In genomic region chr14:104933721-104934379, GRCh38 we compare ENCODE assay signal across 9 cellular contexts. TPM values are rescaled to one million over a fixed set of nuclear protein-coding genes. Genes with fewer than 3 reads are reported as not detected.
DNase-seq lines count a peak whose midpoint lies in the region; ATAC-seq and TF ChIP-seq lines count a peak whose summit lies in the region.
"Had no signal": no experiment of that assay in that cellular context is flagged by ENCODE, and none has a peak within 500 bp of the region (broad histone marks: within the 10 kb centered on the region; RNA-seq: fewer than 3 reads in every experiment).

No MANE protein-coding gene starts in this region.

- peaks cover 1% of the 10 kb centered on the region for H3K4me1 Mint-ChIP-seq in activated T-cell treated with anti-CD3 and anti-CD28 coated beads, Interleukin-2, amount 50 U/mL, for 24 hours (ENCODE audit: low read depth)
- peaks cover 5 to 10% of the 10 kb centered on the region in 2 donors for H3K4me1 Mint-ChIP-seq in immature natural killer cell

- H3K9me3 Mint-ChIP-seq in activated T-cell treated with anti-CD3 and anti-CD28 coated beads, Interleukin-2, amount 50 U/mL, for 24 hours: no peaks in the 10 kb centered on the region
- no peaks in the 10 kb centered on the region for H3K9me3 Mint-ChIP-seq in immature natural killer cell
- H3K9me3 Mint-ChIP-seq: CD4-positive, CD25-positive, alpha-beta regulatory T cell had no signal

- DNase-seq in activated T-cell treated with anti-CD3 and anti-CD28 coated beads, Interleukin-2, amount 50 U/mL, for 24 hours: peak; percentile 46
- no peak for DNase-seq in activated T-cell treated with anti-CD3 and anti-CD28 coated beads, Interleukin-2, amount 50 U/mL, for 1 hour
- DNase-seq in adipocyte (ENCODE audit: low read depth) (peak; percentile 15), immature natural killer cell (no peak), thoracic aorta (ENCODE audit: low spot score) (no peak), HuH-7 (ENCODE audit: low spot score) (no peak), brain microvascular endothelial cell (no peak)

- H3K4me3 ChIP-seq in adipocyte (ENCODE audit: low read length): peak overlapping the region; percentile 47
- H3K4me3 ChIP-seq in thoracic aorta: peak overlapping the region; percentile 80
- H3K4me3 ChIP-seq in brain microvascular endothelial cell (ENCODE audit: low read depth, low read length): no peak overlapping the region

- H3K4me1 ChIP-seq in adipocyte (ENCODE audit: control insufficient read depth, insufficient read depth, low read length) (no peaks in the 10 kb centered on the region), thoracic aorta (ENCODE audit: control insufficient read depth in 1 of 2, low read depth in 2 of 2) (peaks cover 0 to 18% of the 10 kb centered on the region in 2 donors)

- ATAC-seq in thoracic aorta (ENCODE audit: insufficient number of reproducible peaks, low FRiP score, low read depth) (no peak), GM19035 (IDR thresholded peaks at IDR 0.05; ENCODE audit: unreplicated experiment) (no peak)

- H3K27me3 ChIP-seq in adipocyte (replicated peaks; ENCODE audit: control insufficient read depth, insufficient read depth, low read length) (peaks cover 10% of the 10 kb centered on the region), thoracic aorta (replicated peaks; ENCODE audit: insufficient read depth) (no peaks in the 10 kb centered on the region), brain microvascular endothelial cell (replicated peaks) (peaks cover 25% of the 10 kb centered on the region)

- peak overlapping the region; percentile 65 for H3K4me3 Mint-ChIP-seq in activated T-cell treated with anti-CD3 and anti-CD28 coated beads, Interleukin-2, amount 50 U/mL, for 24 hours
- H3K4me3 Mint-ChIP-seq in immature natural killer cell: peak overlapping the region in 3 of 5 donors; percentile 34 to 78 (median 61)

- peaks cover 9% of the 10 kb centered on the region for H3K27me3 Mint-ChIP-seq in activated T-cell treated with anti-CD3 and anti-CD28 coated beads, Interleukin-2, amount 50 U/mL, for 24 hours
- peaks cover 1 to 4% (median 3%) of the 10 kb centered on the region in 3 donors for H3K27me3 Mint-ChIP-seq in immature natural killer cell (ENCODE audit: low read depth in 3 of 3)

- peak overlapping the region; percentile 22 for H3K27ac Mint-ChIP-seq in activated T-cell treated with anti-CD3 and anti-CD28 coated beads, Interleukin-2, amount 50 U/mL, for 24 hours
- peak overlapping the region in 1 of 6 donors; percentile 19 for H3K27ac Mint-ChIP-seq in immature natural killer cell

- in situ Hi-C loops in brain microvascular endothelial cell (cut with HindIII; ENCODE audit: low pct_ligation_motif_present, low sequenced_read_pairs): no loop called here

- H3K36me3 Mint-ChIP-seq in activated T-cell treated with anti-CD3 and anti-CD28 coated beads, Interleukin-2, amount 50 U/mL, for 24 hours (ENCODE audit: low read depth): no peaks in the 10 kb centered on the region
- no peaks in the 10 kb centered on the region for H3K36me3 Mint-ChIP-seq in immature natural killer cell
- H3K36me3 Mint-ChIP-seq: CD4-positive, CD25-positive, alpha-beta regulatory T cell had no signal

- no peaks in the 10 kb centered on the region for H3K9me3 ChIP-seq in adipocyte (ENCODE audit: control insufficient read depth, low read length)
- no peaks in the 10 kb centered on the region for H3K9me3 ChIP-seq in thoracic aorta

- H3K36me3 ChIP-seq in adipocyte (ENCODE audit: control insufficient read depth, insufficient read depth, low read length, severe bottlenecking) (no peaks in the 10 kb centered on the region), thoracic aorta (no peaks in the 10 kb centered on the region), brain microvascular endothelial cell (replicated peaks) (no peaks in the 10 kb centered on the region)

- TF ChIP-seq CTCF in thoracic aorta (IDR thresholded peaks at IDR 0.05): no peak
- TF ChIP-seq CTCF in brain microvascular endothelial cell (IDR thresholded peaks at IDR 0.05; ENCODE audit: low read depth, low read length, missing control alignments): no peak

- no peak overlapping the region for H3K9ac ChIP-seq in adipocyte (ENCODE audit: low read length)

- H3K27ac ChIP-seq in thoracic aorta (no peak overlapping the region), brain microvascular endothelial cell (no peak overlapping the region)

RNA-seq across cellular contexts. Expression of gene PLD4, which starts 9.2 kb away (rescaled TPM):
- 10 to 100 TPM in 2 of 3 donors, 1 to 10 TPM in 1; 2.3 to 49.3 (median 19.7) TPM for polyA plus RNA-seq in immature natural killer cell
- under 1 TPM in 1 of 2 donors, not detected in 1; 0.35 TPM for total RNA-seq in thoracic aorta
- total RNA-seq: CD4-positive, CD25-positive, alpha-beta regulatory T cell had no signal

RNA-seq across cellular contexts. Expression of gene AHNAK2, which starts 44.3 kb away (rescaled TPM):
- polyA plus RNA-seq in immature natural killer cell: not detected
- total RNA-seq in thoracic aorta: 10 to 100 TPM; 22.6 to 47.8 TPM
- total RNA-seq: CD4-positive, CD25-positive, alpha-beta regulatory T cell had no signal
- polyA plus RNA-seq: CD4-positive, CD25-positive, alpha-beta regulatory T cell had no signal

RNA-seq across cellular contexts. Expression of gene CLBA1, which starts 51.7 kb away (rescaled TPM):
- under 1 TPM in 2 of 3 donors, not detected in 1; 0.37 to 0.57 TPM for polyA plus RNA-seq in immature natural killer cell
- total RNA-seq in thoracic aorta: 1 to 10 TPM; 3.1 to 4.6 TPM

Comparison
In these comparisons a context has a peak if more than half of its experiments do, and no peak if none do; other contexts are left out.
1. DNase-seq: peak in activated T-cell treated with anti-CD3 and anti-CD28 coated beads, Interleukin-2, amount 50 U/mL, for 24 hours (single experiment) and adipocyte (single experiment); none in activated T-cell treated with anti-CD3 and anti-CD28 coated beads, Interleukin-2, amount 50 U/mL, for 1 hour (single experiment), immature natural killer cell (0 of 3), thoracic aorta (single experiment), HuH-7 (single experiment) and brain microvascular endothelial cell (single experiment).